Comparison of ENCODE assay signal across 3 cellular contexts in genomic region chr13:55569082-55569481, GRCh38.
"Had no signal": no experiment of that assay in that cellular context is flagged by ENCODE, and none has a peak within 500 bp of the region (broad histone marks: within the 10 kb centered on the region; RNA-seq: fewer than 3 reads in every experiment).

No MANE protein-coding gene starts in this region.

- ATAC-seq: GM12878 had no signal

- DNase-seq: GDM1, GF-D8 had no signal
